ENCODE assay signal across 14 cellular contexts in genomic region chr4:1041147-1041935, GRCh38. TPM values are rescaled to one million over a fixed set of nuclear protein-coding genes. Genes with fewer than 3 reads are reported as not detected.
DNase-seq lines count a peak whose midpoint lies in the region; ATAC-seq, FAIRE-seq and TF ChIP-seq lines count a peak whose summit lies in the region.
"Had no signal": no experiment of that assay in that cellular context is flagged by ENCODE, and none has a peak within 500 bp of the region (broad histone marks: within the 10 kb centered on the region; RNA-seq: fewer than 3 reads in every experiment).

No MANE protein-coding gene starts in this region.

- ATAC-seq in GM21576 (IDR thresholded peaks at IDR 0.05; ENCODE audit: unreplicated experiment) = no peak

- TF ChIP-seq CTCF in astrocyte (IDR thresholded peaks at IDR 0.05; ENCODE audit: insufficient read depth, low read depth, low read length) = no peak
- no peak for TF ChIP-seq CTCF in WERI-Rb-1 (IDR thresholded peaks at IDR 0.05; ENCODE audit: low read depth, low read length)

- H3K4me2 ChIP-seq in astrocyte (ENCODE audit: low read length) = peak overlapping the region; percentile 79

- H3K27ac Mint-ChIP-seq in astrocyte (ENCODE audit: unreplicated experiment) = peak overlapping the region; percentile 53
- H3K27ac Mint-ChIP-seq: dendritic cell treated with granulocyte-macrophage colony-stimulating factor and Interleukin-4, amounts not matched to agents 40 ng/mL and 50 ng/mL, for 4 days; IgD-negative memory B cell had no signal

- H4K20me1 ChIP-seq in astrocyte (ENCODE audit: insufficient read depth, low read length) = no peaks in the 10 kb centered on the region

- H3K36me3 ChIP-seq in astrocyte (ENCODE audit: insufficient read depth, low read length) (no peaks in the 10 kb centered on the region), iPS-15b (ENCODE audit: control insufficient read depth, insufficient read depth, low read length) (no peaks in the 10 kb centered on the region), stomach smooth muscle (ENCODE audit: control insufficient read depth in 2 of 2, insufficient read depth in 2 of 2, low read length in 2 of 2) (no peaks in the 10 kb centered on the region), WERI-Rb-1 (no peaks in the 10 kb centered on the region)

- peak; percentile 7 for DNase-seq in DMS79 treated with DMSO at 0.1 percent for 48 hours (lab: John Stamatoyannopoulos, UW)
- no peak for DNase-seq in DMS79 (lab: John Stamatoyannopoulos, UW)
- DNase-seq in astrocyte (ENCODE audit: low read depth) = peak; percentile 57
- DNase-seq in stimulated activated naive CD4-positive, alpha-beta T cell treated with Interleukin-2 at 50 U/mL for 16 hours (lab: John Stamatoyannopoulos, UW) = no peak
- DNase-seq in WERI-Rb-1 = no peak
- DNase-seq: 8988T, HCEC 1CT had no signal

- peak overlapping the region; percentile 40 for H3K4me3 ChIP-seq in astrocyte (ENCODE audit: insufficient read depth, low read depth, low read length)
- no peak overlapping the region for H3K4me3 ChIP-seq in iPS-15b (ENCODE audit: low read depth, low read length)
- H3K4me3 ChIP-seq in stomach smooth muscle (ENCODE audit: low read length in 2 of 2) = peak overlapping the region; percentile 40 to 43
- no peak overlapping the region for H3K4me3 ChIP-seq in WERI-Rb-1 (ENCODE audit: low read depth, low read length)
- H3K4me3 ChIP-seq: lung had no signal

- no peaks in the 10 kb centered on the region for H3K27me3 Mint-ChIP-seq in astrocyte (ENCODE audit: low read depth, unreplicated experiment)

- H3K4me3 Mint-ChIP-seq in astrocyte (ENCODE audit: unreplicated experiment) = no peak overlapping the region
- H3K4me3 Mint-ChIP-seq: dendritic cell treated with granulocyte-macrophage colony-stimulating factor and Interleukin-4, amounts not matched to agents 40 ng/mL and 50 ng/mL, for 4 days; IgD-negative memory B cell had no signal

- H3K79me2 ChIP-seq in astrocyte (ENCODE audit: insufficient read depth, low read length) = no peaks in the 10 kb centered on the region

- H3K4me1 ChIP-seq in astrocyte (ENCODE audit: insufficient read depth, low read length) (peaks cover 52% of the 10 kb centered on the region), iPS-15b (ENCODE audit: control insufficient read depth, insufficient read depth, low read length) (peaks cover 3% of the 10 kb centered on the region), stomach smooth muscle (ENCODE audit: control insufficient read depth, insufficient read depth, low read length) (peaks cover 39% of the 10 kb centered on the region)

- peak; percentile 47 for FAIRE-seq in astrocyte (lab: Jason Lieb, UNC)

- H3K4me1 Mint-ChIP-seq in astrocyte (ENCODE audit: low read depth, unreplicated experiment) = peaks cover 15% of the 10 kb centered on the region
- H3K4me1 Mint-ChIP-seq: IgD-negative memory B cell had no signal

- H3K9me3 ChIP-seq in astrocyte (ENCODE audit: insufficient read depth, low read depth, low read length) (no peaks in the 10 kb centered on the region), iPS-15b (ENCODE audit: control insufficient read depth, insufficient read depth, low read length) (no peaks in the 10 kb centered on the region), stomach smooth muscle (ENCODE audit: control insufficient read depth in 2 of 2, low read length in 2 of 2) (no peaks in the 10 kb centered on the region), WERI-Rb-1 (ENCODE audit: severe bottlenecking) (no peaks in the 10 kb centered on the region)

- no peaks in the 10 kb centered on the region for H3K27me3 ChIP-seq in astrocyte (ENCODE audit: insufficient read depth, low read length)
- H3K27me3 ChIP-seq in iPS-15b (ENCODE audit: control insufficient read depth, insufficient read depth, low read length) = peaks cover 7% of the 10 kb centered on the region
- peaks cover 28 to 44% of the 10 kb centered on the region in 2 donors for H3K27me3 ChIP-seq in stomach smooth muscle (ENCODE audit: control insufficient read depth in 1 of 2, insufficient read depth in 2 of 2, low read length in 2 of 2)
- H3K27me3 ChIP-seq in WERI-Rb-1 (ENCODE audit: insufficient read depth, low read depth, severe bottlenecking) = peaks cover 5% of the 10 kb centered on the region

- peak overlapping the region; percentile 79 for H2AFZ ChIP-seq in astrocyte (ENCODE audit: low read depth, low read length)

- peaks cover 1% of the 10 kb centered on the region for H3K36me3 Mint-ChIP-seq in astrocyte (ENCODE audit: low read depth, unreplicated experiment)
- H3K36me3 Mint-ChIP-seq: IgD-negative memory B cell had no signal

- H3K9ac ChIP-seq in astrocyte (ENCODE audit: low read length) (peak overlapping the region; percentile 26), iPS-15b (ENCODE audit: low read depth, low read length) (peak overlapping the region; percentile 16), stomach smooth muscle (ENCODE audit: low read length in 2 of 2) (no peak overlapping the region)

- no peaks in the 10 kb centered on the region for H3K9me3 Mint-ChIP-seq in astrocyte (ENCODE audit: unreplicated experiment)
- H3K9me3 Mint-ChIP-seq: dendritic cell treated with granulocyte-macrophage colony-stimulating factor and Interleukin-4, amounts not matched to agents 40 ng/mL and 50 ng/mL, for 4 days; IgD-negative memory B cell had no signal

- H3K27ac ChIP-seq in astrocyte (ENCODE audit: low read depth, low read length) = peak overlapping the region; percentile 50
- H3K27ac ChIP-seq in stomach smooth muscle (ENCODE audit: low read length) = no peak overlapping the region
- H3K27ac ChIP-seq in WERI-Rb-1 = no peak overlapping the region

RNA-seq across cellular contexts. Expression of gene FGFRL1, which starts 29.9 kb away (rescaled TPM):
- total RNA-seq in astrocyte = 64.2 and 64.9 TPM in 2 replicates

RNA-seq across cellular contexts. Expression of gene SLC26A1, which starts 48.1 kb away (rescaled TPM):
- total RNA-seq in astrocyte = 0.34 and 0.38 TPM in 2 replicates
- total RNA-seq: activated CD8-positive, alpha-beta memory T cell treated with anti-CD3 and anti-CD28 coated beads for 36 hours had no signal

RNA-seq across cellular contexts. Expression of gene IDUA, which starts 54.5 kb away (rescaled TPM):
- 20.5 and 27.0 TPM in 2 replicates for total RNA-seq in astrocyte

Comparison
In these comparisons a context has a peak if more than half of its experiments do, and no peak if none do; other contexts are left out.
1. DNase-seq: peak in DMS79 treated with DMSO at 0.1 percent for 48 hours (single experiment) and astrocyte (single experiment); none in DMS79 (single experiment), stimulated activated naive CD4-positive, alpha-beta T cell treated with Interleukin-2 at 50 U/mL for 16 hours (single experiment) and WERI-Rb-1 (single experiment).
2. H3K4me3 ChIP-seq: peak in astrocyte (single experiment) and stomach smooth muscle (2 of 2); none in iPS-15b (single experiment) and WERI-Rb-1 (single experiment).
3. H3K9ac ChIP-seq: peak in astrocyte (single experiment) and iPS-15b (single experiment); none in stomach smooth muscle (0 of 2).